In genomic region chr10:73252445-73253225, GRCh38 we compare ENCODE assay signal across 8 cellular contexts. TPM values are rescaled to one million over a fixed set of nuclear protein-coding genes. Genes with fewer than 3 reads are reported as not detected.
DNase-seq lines count a peak whose midpoint lies in the region; ATAC-seq and TF ChIP-seq lines count a peak whose summit lies in the region.

TSS of gene MRPS16 (minus strand) at chr10:73252644. CDS start at chr10:73252482, 162 bp downstream.

- no peaks in the 10 kb centered on the region for H3K27me3 ChIP-seq in Panc1 (ENCODE audit: control insufficient read depth, insufficient read depth, low read length)
- H3K27me3 ChIP-seq in muscle layer of colon (ENCODE audit: control insufficient read depth in 1 of 2, insufficient read depth in 2 of 2, low read length in 2 of 2) = no peaks in the 10 kb centered on the region

- in situ Hi-C loops in Panc1 (cut with HindIII; ENCODE audit: low pct_unique_long_range_greater_than_20kb, low sequenced_read_pairs) = no loop called here

- H3K36me3 ChIP-seq in Panc1 (ENCODE audit: control insufficient read depth, insufficient read depth, low read length) (peaks cover 10% of the 10 kb centered on the region; the same call in 1 of the 2 replicates), muscle layer of colon (ENCODE audit: insufficient read depth, low read length) (peaks cover 19% of the 10 kb centered on the region)

- intact Hi-C loops in Panc1 (cut with micrococcal nuclease; ENCODE audit: unreplicated experiment) = no loop called here

- H3K27me3 Mint-ChIP-seq in activated T-cell treated with anti-CD3 and anti-CD28 coated beads, Interleukin-2, amount 50 U/mL, for 4 hours (ENCODE audit: low read depth) = no peaks in the 10 kb centered on the region

- no peaks in the 10 kb centered on the region for H3K9me3 ChIP-seq in Panc1 (ENCODE audit: control insufficient read depth, insufficient read depth, low read depth, low read length)
- H3K9me3 ChIP-seq in muscle layer of colon (ENCODE audit: low read length) = no peaks in the 10 kb centered on the region

- H3K27ac ChIP-seq in Panc1 (ENCODE audit: low read length) (peak within 1 kb of the TSS; percentile 99), muscle layer of colon (ENCODE audit: low read depth, low read length) (peak within 1 kb of the TSS; percentile 92)

- no peak for TF ChIP-seq CTCF in Panc1 (IDR thresholded peaks at IDR 0.05)

- H3K4me1 Mint-ChIP-seq in activated T-cell treated with anti-CD3 and anti-CD28 coated beads, Interleukin-2, amount 50 U/mL, for 4 hours (ENCODE audit: low read depth) = peaks cover 27% of the 10 kb centered on the region

- peaks cover 15% of the 10 kb centered on the region for H3K36me3 Mint-ChIP-seq in activated T-cell treated with anti-CD3 and anti-CD28 coated beads, Interleukin-2, amount 50 U/mL, for 4 hours (ENCODE audit: insufficient read depth)

- DNase-seq in DMS153 treated with DMSO at 0.1 percent for 48 hours (lab: John Stamatoyannopoulos, UW; ENCODE audit: unreplicated experiment) = peak; percentile 94
- peak; percentile 94 for DNase-seq in KG1 (lab: John Stamatoyannopoulos, UW)
- DNase-seq in Panc1 (ENCODE audit: low read depth, low spot score) = peak; percentile 88
- DNase-seq in activated T-cell treated with anti-CD3 and anti-CD28 coated beads, Interleukin-2, amount 50 U/mL, for 4 hours = peak; percentile 84
- DNase-seq in stimulated activated CD8-positive, alpha-beta memory T cell treated with anti-CD3 and anti-CD28 coated beads, Interleukin-7, amount 100 ng/mL, for 24 hours (ENCODE audit: low read depth) = peak; percentile 81

- H3K4me3 Mint-ChIP-seq in activated T-cell treated with anti-CD3 and anti-CD28 coated beads, Interleukin-2, amount 50 U/mL, for 4 hours = peak within 1 kb of the TSS; percentile 98

- ATAC-seq in GM21717 (IDR thresholded peaks at IDR 0.05; ENCODE audit: unreplicated experiment) (peak; percentile 63), Panc1 (peak; percentile 95), esophagus mucosa (peak; percentile 98)
- peak; percentile 85 to 87 for ATAC-seq in activated T-cell treated with anti-CD3 and anti-CD28 coated beads, Interleukin-2, amount 50 U/mL, for 4 hours

- peak within 1 kb of the TSS; percentile 100 for H3K9ac ChIP-seq in muscle layer of colon (ENCODE audit: low read length)

- H3K9me3 Mint-ChIP-seq in activated T-cell treated with anti-CD3 and anti-CD28 coated beads, Interleukin-2, amount 50 U/mL, for 4 hours = no peaks in the 10 kb centered on the region

- TSS peak; percentile 94 for BruUV-seq in Panc1 (replicated peaks; lab: Mats Ljungman, UMichigan)

- H3K4me3 ChIP-seq in Panc1 (ENCODE audit: low read depth in 2 of 2, low read length in 2 of 2) (peak within 1 kb of the TSS; percentile 96 to 100), muscle layer of colon (ENCODE audit: low read depth in 1 of 2, low read length in 2 of 2) (peak within 1 kb of the TSS; percentile 92 to 100)

- H3K4me1 ChIP-seq in Panc1 (ENCODE audit: control insufficient read depth, insufficient read depth, low read length) (peaks cover 31% of the 10 kb centered on the region), muscle layer of colon (ENCODE audit: insufficient read depth, low read length) (peaks cover 31% of the 10 kb centered on the region)

- CTCF ChIA-PET in Panc1 (lab: Charles Lee) = interaction anchor here (0.6 to 0.7 kb wide), 2 partner anchors 12 to 82 kb away, joined by 3 to 10 read pairs; no protein-coding TSS in a partner anchor

- POLR2A ChIA-PET in Panc1 (lab: Charles Lee) = interaction anchor here (0.5 to 0.7 kb wide), 5 partner anchors 25 to 378 kb away, joined by 3 to 5 read pairs (median 4); partner anchors contain the start of gene P4HA1

RNA-seq across cellular contexts. Expression of gene MRPS16, which starts in this region (rescaled TPM):
- 199 TPM for total RNA-seq in Panc1 (2021; ENCODE audit: unreplicated experiment)
- 154 TPM for polyA plus RNA-seq in Panc1 (2012; ENCODE audit: insufficient read length)
- 100 to 1,000 TPM; 141 to 156 (median 150) TPM for total RNA-seq in activated T-cell treated with anti-CD3 and anti-CD28 coated beads, Interleukin-2, amount 50 U/mL, for 4 hours
- total RNA-seq in esophagus mucosa = 92.7 TPM

Comparison
In these comparisons a context has a peak if more than half of its experiments do, and no peak if none do; other contexts are left out.
1. Peak in every context shown above with its lines: DNase-seq, ATAC-seq, H3K4me3 ChIP-seq and H3K27ac ChIP-seq.